ENCODE assay signal across 23 cellular contexts in the genomic region with DNA sequence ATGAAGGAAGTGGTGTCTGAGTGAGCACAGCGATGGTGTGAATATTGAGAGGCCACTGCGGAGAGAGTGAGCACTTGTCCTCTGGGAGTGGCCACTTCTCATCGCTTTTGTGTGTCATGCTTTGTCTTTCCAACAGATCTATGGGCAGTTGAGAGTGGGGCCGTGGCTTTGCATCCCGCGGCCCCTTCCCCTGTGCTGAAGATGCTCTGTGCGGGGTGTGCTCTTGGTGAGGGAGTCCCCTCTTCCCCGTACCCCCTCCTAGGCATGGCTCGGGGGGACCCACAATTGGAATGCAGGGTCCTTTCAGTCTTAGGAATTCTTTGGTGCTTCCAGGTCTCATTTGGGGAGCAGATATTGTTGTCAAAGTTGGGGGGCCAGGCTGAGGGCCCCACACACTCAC.
"Had no signal": no experiment of that assay in that cellular context is flagged by ENCODE, and none has a peak within 500 bp of the region (broad histone marks: within the 10 kb centered on the region; RNA-seq: fewer than 3 reads in every experiment).

No MANE protein-coding gene starts in this region.

- H3K4me3 Mint-ChIP-seq: IgD-negative memory B cell had no signal

- DNase-seq: Kasumi-1, MM.1S, NCI-H1092 treated with DMSO at 0.1 percent for 48 hours, NCI-H1436, NCI-H187, NCI-H2029, NCI-H2081 treated with DMSO at 0.1 percent for 48 hours, NCI-H2171, NCI-H226, NCI-H446, NCI-H510A, NCI-H524 treated with DMSO at 0.1 percent for 48 hours, NCI-H69, NCI-H774, PC-3, SHP77, SK-N-SH had no signal

- H3K9me3 Mint-ChIP-seq: IgD-negative memory B cell had no signal

- H3K36me3 Mint-ChIP-seq: IgD-negative memory B cell had no signal

- H3K27ac ChIP-seq: HL-60, KMS-11, RWPE1 had no signal

- ATAC-seq: K562, Panc1, PC-3 had no signal

- H3K4me1 Mint-ChIP-seq: IgD-negative memory B cell had no signal

- H3K9ac ChIP-seq: KMS-11, SK-N-SH had no signal

- H3K27ac Mint-ChIP-seq: IgD-negative memory B cell had no signal

- H3K9me3 ChIP-seq: SK-N-SH had no signal

- H3K4me2 ChIP-seq: KMS-11, SK-N-SH had no signal

- H3K4me3 ChIP-seq: K562 had no signal
